Comparison of ENCODE assay signal across 2 cellular contexts in genomic region chr19:11423804-11424318, GRCh38.
TF ChIP-seq lines count a peak whose summit lies in the region.

No MANE protein-coding gene starts in this region.

TF ChIP-seq in IMR-90, 13 proteins besides CTCF, POLR2A, EP300 and RAD21:
- no peak for TF ChIP-seq FOS (IDR thresholded peaks at IDR 0.05; ENCODE audit: low read depth, low read length)
- TF ChIP-seq CEBPB (IDR thresholded peaks at IDR 0.05; ENCODE audit: low read depth, low read length) = no peak
- no peak for TF ChIP-seq MAFK (IDR thresholded peaks at IDR 0.05; ENCODE audit: low read depth, low read length)
- no peak for TF ChIP-seq USF2 (IDR thresholded peaks at IDR 0.05; ENCODE audit: low read depth, low read length)
- TF ChIP-seq NFE2L2 (IDR thresholded peaks at IDR 0.05; ENCODE audit: low read depth, low read length) = no peak
- TF ChIP-seq BHLHE40 (IDR thresholded peaks at IDR 0.05; ENCODE audit: low read depth, low read length) = no peak
- TF ChIP-seq MXI1 (IDR thresholded peaks at IDR 0.05; ENCODE audit: borderline replicate concordance, low read depth, low read length) = no peak
- TF ChIP-seq ELK1 (IDR thresholded peaks at IDR 0.05; ENCODE audit: borderline replicate concordance, low read depth, low read length) = no peak

TF ChIP-seq in GM12891, 5 proteins besides CTCF, POLR2A, EP300 and RAD21:
- TF ChIP-seq POU2F2 (IDR thresholded peaks at IDR 0.05; ENCODE audit: low read depth, low read length) = no peak
- no peak for TF ChIP-seq SPI1 (IDR thresholded peaks at IDR 0.05; ENCODE audit: low read depth, low read length)
- no peak for TF ChIP-seq PAX5 (IDR thresholded peaks at IDR 0.05; ENCODE audit: insufficient read depth, low read length, severe bottlenecking)
- no peak for TF ChIP-seq POLR2AphosphoS5 (IDR thresholded peaks at IDR 0.05; ENCODE audit: low read depth, low read length)
- no peak for TF ChIP-seq TAF1 (IDR thresholded peaks at IDR 0.05; ENCODE audit: low read depth, low read length)
